15 cellular contexts compared by ENCODE assay signal in the genomic region with DNA sequence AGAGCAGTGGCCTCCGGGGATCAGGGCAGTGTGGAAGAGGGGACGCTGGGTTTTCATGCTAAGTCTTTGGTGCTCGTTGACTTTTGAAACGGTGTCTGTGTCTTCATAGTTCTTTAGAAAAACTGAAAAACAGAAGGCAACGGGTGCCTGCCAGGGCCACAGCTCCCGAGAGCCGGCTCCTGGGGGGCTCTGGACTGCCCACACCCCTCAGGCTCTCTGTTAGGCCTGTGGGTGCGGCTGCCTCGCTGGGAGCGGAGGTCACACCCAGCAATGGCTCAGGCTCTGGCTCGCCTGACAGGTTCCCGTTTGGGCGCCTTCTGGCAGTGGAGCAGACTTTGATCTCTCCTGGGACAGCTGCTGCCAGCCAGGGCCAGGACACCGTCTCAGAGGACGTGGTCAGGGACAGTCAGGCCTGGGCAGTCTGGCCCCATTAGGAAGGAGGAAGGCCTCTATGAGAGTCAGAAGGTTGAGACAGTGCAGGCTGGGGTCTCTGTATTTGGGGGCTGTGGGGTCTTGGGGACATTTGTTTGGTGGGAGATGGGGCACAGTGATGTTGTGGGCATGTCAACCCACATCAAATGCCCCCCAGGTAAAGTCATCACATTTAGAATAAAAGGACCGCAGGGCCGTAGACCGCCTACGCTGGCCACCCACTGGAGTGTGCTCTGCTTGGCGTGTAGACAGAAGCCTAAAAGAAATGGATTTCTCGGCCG. TPM values are rescaled to one million over a fixed set of nuclear protein-coding genes. Genes with fewer than 3 reads are reported as not detected.
DNase-seq lines count a peak whose midpoint lies in the region; ATAC-seq and TF ChIP-seq lines count a peak whose summit lies in the region.
"Had no signal": no experiment of that assay in that cellular context is flagged by ENCODE, and none has a peak within 500 bp of the region (broad histone marks: within the 10 kb centered on the region; RNA-seq: fewer than 3 reads in every experiment).

No MANE protein-coding gene starts in this region.

- H3K27me3 Mint-ChIP-seq in activated CD8-positive, alpha-beta memory T cell treated with anti-CD3 and anti-CD28 coated beads, Interleukin-2, amount 10 ng/mL, durations not matched to agents 7 days and 5 days, result peaks cover 5% of the 10 kb centered on the region

- ATAC-seq in Right ventricle myocardium inferior (no peak), foreskin keratinocyte (peak; percentile 23)
- no peak for ATAC-seq in activated CD8-positive, alpha-beta memory T cell treated with anti-CD3 and anti-CD28 coated beads, Interleukin-2, amount 10 ng/mL, durations not matched to agents 7 days and 5 days
- ATAC-seq: A549 had no signal

- H3K4me1 ChIP-seq in foreskin keratinocyte, result peaks cover 22% of the 10 kb centered on the region
- H3K4me1 ChIP-seq: ascending aorta, parathyroid adenoma had no signal

- H3K27ac ChIP-seq in foreskin keratinocyte, result no peak overlapping the region
- H3K27ac ChIP-seq: parathyroid adenoma, WERI-Rb-1 had no signal

- no peaks in the 10 kb centered on the region for H3K36me3 Mint-ChIP-seq in activated CD8-positive, alpha-beta memory T cell treated with anti-CD3 and anti-CD28 coated beads, Interleukin-2, amount 10 ng/mL, durations not matched to agents 7 days and 5 days

- no peak overlapping the region for H3K27ac Mint-ChIP-seq in activated CD8-positive, alpha-beta memory T cell treated with anti-CD3 and anti-CD28 coated beads, Interleukin-2, amount 10 ng/mL, durations not matched to agents 7 days and 5 days

- CTCF ChIA-PET in activated CD8-positive, alpha-beta memory T cell treated with anti-CD3 and anti-CD28 coated beads, Interleukin-2, amount 10 ng/mL, durations not matched to agents 7 days and 5 days (lab: Charles Lee), result interaction anchor here (0.6 kb wide), 1 partner anchor 1049 kb away, joined by 3 read pairs; no protein-coding TSS in a partner anchor

- H3K27me3 ChIP-seq in foreskin keratinocyte, result no peaks in the 10 kb centered on the region
- H3K27me3 ChIP-seq: ascending aorta had no signal

- H3K9me3 Mint-ChIP-seq in activated CD8-positive, alpha-beta memory T cell treated with anti-CD3 and anti-CD28 coated beads, Interleukin-2, amount 10 ng/mL, durations not matched to agents 7 days and 5 days (ENCODE audit: low read depth), result no peaks in the 10 kb centered on the region

- H3K4me3 Mint-ChIP-seq in activated CD8-positive, alpha-beta memory T cell treated with anti-CD3 and anti-CD28 coated beads, Interleukin-2, amount 10 ng/mL, durations not matched to agents 7 days and 5 days, result no peak overlapping the region

- intact Hi-C loops in Right ventricle myocardium inferior (cut with DNase I) (no loop called here), cardiac septum (cut with DNase I) (no loop called here)

- no peaks in the 10 kb centered on the region for H3K4me1 Mint-ChIP-seq in activated CD8-positive, alpha-beta memory T cell treated with anti-CD3 and anti-CD28 coated beads, Interleukin-2, amount 10 ng/mL, durations not matched to agents 7 days and 5 days

- DNase-seq in Right ventricle myocardium inferior (ENCODE audit: missing footprints), result peak; percentile 65
- no peak for DNase-seq in cardiac septum (ENCODE audit: low spot score)
- no peak for DNase-seq in foreskin keratinocyte
- peak; percentile 23 for DNase-seq in myocyte (ENCODE audit: low read depth)
- no peak for DNase-seq in activated CD8-positive, alpha-beta memory T cell treated with anti-CD3 and anti-CD28 coated beads, Interleukin-2, amount 10 ng/mL, durations not matched to agents 7 days and 5 days
- no peak for DNase-seq in glomerular visceral epithelial cell (ENCODE audit: extremely low spot score)
- DNase-seq in hepatic stellate cell (ENCODE audit: low spot score), result no peak
- DNase-seq in stimulated activated CD4-positive, alpha-beta T cell treated with anti-CD3 and anti-CD28 coated beads, Interleukin-15, amount 100 ng/mL, for 24 hours, result no peak
- DNase-seq: erythroblast, HCEC 1CT, WERI-Rb-1 had no signal

- TF ChIP-seq CTCF in foreskin keratinocyte (conservative IDR thresholded peaks at IDR 0.05), result no peak

RNA-seq across cellular contexts. Expression of a gene that starts 5.6 kb away (rescaled TPM):
- total RNA-seq in Right ventricle myocardium inferior (1.4 TPM), cardiac septum (0.57 TPM), foreskin keratinocyte (24.1 and 25.2 TPM in 2 replicates), myocyte (not detected in 2 replicates)
- polyA plus RNA-seq in foreskin keratinocyte, result 19.9 and 22.8 TPM in 2 replicates
- 0.18 TPM for polyA plus RNA-seq in myocyte (2012)
- total RNA-seq in activated CD8-positive, alpha-beta memory T cell treated with anti-CD3 and anti-CD28 coated beads, Interleukin-2, amount 10 ng/mL, durations not matched to agents 7 days and 5 days, result not detected
- total RNA-seq: ascending aorta, LHCN-M2 had no signal

Comparison
In these comparisons a context has a peak if more than half of its experiments do, and no peak if none do; other contexts are left out.
1. DNase-seq: peak in Right ventricle myocardium inferior (single experiment) and myocyte (single experiment); none in cardiac septum (single experiment), foreskin keratinocyte (0 of 2), activated CD8-positive, alpha-beta memory T cell treated with anti-CD3 and anti-CD28 coated beads, Interleukin-2, amount 10 ng/mL, durations not matched to agents 7 days and 5 days (single experiment), glomerular visceral epithelial cell (single experiment), hepatic stellate cell (single experiment) and stimulated activated CD4-positive, alpha-beta T cell treated with anti-CD3 and anti-CD28 coated beads, Interleukin-15, amount 100 ng/mL, for 24 hours (single experiment).
2. RNA of a gene that starts 5.6 kb away (total RNA-seq): 24.1 to 25.2 TPM in foreskin keratinocyte; 1.4 TPM in Right ventricle myocardium inferior (single experiment), 0.57 TPM in cardiac septum (single experiment), not detected in myocyte and not detected in activated CD8-positive, alpha-beta memory T cell treated with anti-CD3 and anti-CD28 coated beads, Interleukin-2, amount 10 ng/mL, durations not matched to agents 7 days and 5 days; every median in the first group is over 10 times any median in the second.